Comparison of ENCODE assay signal across 20 cellular contexts in genomic region chr6:37637562-37638413, GRCh38. TPM values are rescaled to one million over a fixed set of nuclear protein-coding genes. Genes with fewer than 3 reads are reported as not detected.
DNase-seq lines count a peak whose midpoint lies in the region; ATAC-seq and TF ChIP-seq lines count a peak whose summit lies in the region.
"Had no signal": no experiment of that assay in that cellular context is flagged by ENCODE, and none has a peak within 500 bp of the region (broad histone marks: within the 10 kb centered on the region; RNA-seq: fewer than 3 reads in every experiment).

No MANE protein-coding gene starts in this region.

- no peak overlapping the region for H3K4me3 Mint-ChIP-seq in WTC11
- H3K4me3 Mint-ChIP-seq: CD14-positive monocyte, H9 had no signal

- no peak overlapping the region for H3K27ac Mint-ChIP-seq in WTC11
- H3K27ac Mint-ChIP-seq: H9 had no signal

- CTCF ChIA-PET in WTC11 (lab: Charles Lee), result no interaction called here

- H3K36me3 Mint-ChIP-seq in WTC11, result no peaks in the 10 kb centered on the region
- H3K36me3 Mint-ChIP-seq: CD14-positive monocyte had no signal

- H3K9me3 Mint-ChIP-seq in WTC11, result no peaks in the 10 kb centered on the region
- H3K9me3 Mint-ChIP-seq: CD14-positive monocyte, H9 had no signal

- POLR2A ChIA-PET in WTC11 (lab: Charles Lee), result no interaction called here

- ATAC-seq in WTC11 (no peak; the same call in 1 of the 2 replicates), esophagus mucosa (peak; percentile 68), HG02642 (IDR thresholded peaks at IDR 0.05; ENCODE audit: poor library complexity, unreplicated experiment) (no peak), GM18517 (IDR thresholded peaks at IDR 0.05; ENCODE audit: unreplicated experiment) (no peak)

- DNase-seq in NCI-H748 (lab: John Stamatoyannopoulos, UW; ENCODE audit: unreplicated experiment) (peak; percentile 20), NCI-H748 treated with DMSO at 0.1 percent for 48 hours (lab: John Stamatoyannopoulos, UW) (no peak), WTC11 (ENCODE audit: low spot score) (no peak), posterior vena cava (ENCODE audit: low spot score) (peak; percentile 66), NCI-H1436 (lab: John Stamatoyannopoulos, UW) (no peak)
- DNase-seq: COR-L47; DMS 273 treated with DMSO at 0.1 percent for 48 hours; DND-41; H9; NCI-H1105; NCI-H1694 treated with DMSO at 0.1 percent for 48 hours; NCI-H226; NCI-H526 treated with DMSO at 0.1 percent for 48 hours; NK-92 treated with Interleukin-12 subunit alpha and Interleukin-12 subunit beta, amount 100 ng/mL, for 24 hours; RPMI8226; SIG-M5 had no signal

- no peak for TF ChIP-seq CTCF in WTC11 (IDR thresholded peaks at IDR 0.05)

- no peaks in the 10 kb centered on the region for H3K4me1 Mint-ChIP-seq in WTC11
- H3K4me1 Mint-ChIP-seq: CD14-positive monocyte had no signal

- H3K27me3 Mint-ChIP-seq in WTC11 (ENCODE audit: low read depth), result peaks cover 2% of the 10 kb centered on the region; the same call in 1 of the 2 replicates

- intact Hi-C loops in posterior vena cava (cut with DNase I), result no loop called here

TF ChIP-seq in WTC11, 78 proteins besides CTCF, POLR2A, EP300 and RAD21:
- no peak for TF ChIP-seq EMX1 (CRISPR knock-in tag; IDR thresholded peaks at IDR 0.05)
- TF ChIP-seq NR3C1 (CRISPR knock-in tag; conservative IDR thresholded peaks at IDR 0.05; ENCODE audit: low read depth), result no peak
- TF ChIP-seq ATF6 (CRISPR knock-in tag; IDR thresholded peaks at IDR 0.05), result no peak
- TF ChIP-seq NR2C2 (CRISPR knock-in tag; IDR thresholded peaks at IDR 0.05), result no peak
- TF ChIP-seq MYBL2 (CRISPR knock-in tag; IDR thresholded peaks at IDR 0.05), result no peak
- 0 out of 2 replicates have a peak, but pooled peaks have one; percentile 29 for TF ChIP-seq GTF2I (CRISPR knock-in tag; conservative IDR thresholded peaks at IDR 0.05)

RNA-seq across cellular contexts. Expression of gene MDGA1, which starts 59.9 kb away (rescaled TPM):
- total RNA-seq in WTC11 (2021) (1.3 to 2.6 TPM (median 1.3 TPM) in 3 replicates), esophagus mucosa (9.2 TPM), posterior vena cava (1 to 10 TPM; 3.5 to 7.6 TPM)

Comparison
In these comparisons a context has a peak if more than half of its experiments do, and no peak if none do; other contexts are left out.
1. DNase-seq: peak in NCI-H748 (single experiment) and posterior vena cava (single experiment); none in NCI-H748 treated with DMSO at 0.1 percent for 48 hours (single experiment), WTC11 (single experiment) and NCI-H1436 (single experiment).